30 cellular contexts compared by ENCODE assay signal in genomic region chr19:367963-368623, GRCh38. TPM values are rescaled to one million over a fixed set of nuclear protein-coding genes. Genes with fewer than 3 reads are reported as not detected.
DNase-seq lines count a peak whose midpoint lies in the region; ATAC-seq and TF ChIP-seq lines count a peak whose summit lies in the region.
"Had no signal": no experiment of that assay in that cellular context is flagged by ENCODE, and none has a peak within 500 bp of the region (broad histone marks: within the 10 kb centered on the region; RNA-seq: fewer than 3 reads in every experiment).

No MANE protein-coding gene starts in this region.

- no peak overlapping the region for H3K27ac Mint-ChIP-seq in osteocyte (ENCODE audit: unreplicated experiment)
- no peak overlapping the region for H3K27ac Mint-ChIP-seq in effector memory CD8-positive, alpha-beta T cell
- H3K27ac Mint-ChIP-seq: activated CD8-positive, alpha-beta memory T cell treated with anti-CD3 and anti-CD28 coated beads, Interleukin-2, amount 10 ng/mL, durations not matched to agents 7 days and 5 days; memory B cell; stimulated activated naive B cell treated with anti-CD40 and anti-IgM and Interleukin-4, amounts not matched to agents 10 μg/mL and 1 μg/mL and 100 μg/mL, for 72 hours; T-cell had no signal

- no peak overlapping the region for H3K4me3 Mint-ChIP-seq in osteocyte (ENCODE audit: unreplicated experiment)
- H3K4me3 Mint-ChIP-seq in effector memory CD8-positive, alpha-beta T cell, result no peak overlapping the region
- H3K4me3 Mint-ChIP-seq: activated CD8-positive, alpha-beta memory T cell treated with anti-CD3 and anti-CD28 coated beads, Interleukin-2, amount 10 ng/mL, durations not matched to agents 7 days and 5 days; activated T-cell treated with anti-CD3 and anti-CD28 coated beads, Interleukin-2, amount 50 U/mL, for 4 hours; central memory CD8-positive, alpha-beta T cell; memory B cell; stimulated activated naive B cell treated with anti-CD40 and anti-IgM and Interleukin-4, amounts not matched to agents 10 μg/mL and 1 μg/mL and 100 μg/mL, for 72 hours; T-cell had no signal

- no peak for TF ChIP-seq POLR2A in transverse colon (IDR thresholded peaks at IDR 0.05)

- no peaks in the 10 kb centered on the region for H3K9me3 ChIP-seq in HEK293 (ENCODE audit: control insufficient read depth, insufficient read depth, low read depth, low read length)
- H3K9me3 ChIP-seq in RWPE2 (ENCODE audit: severe bottlenecking), result no peaks in the 10 kb centered on the region
- H3K9me3 ChIP-seq in transverse colon, result no peaks in the 10 kb centered on the region
- H3K9me3 ChIP-seq: Caco-2, heart left ventricle, neutrophil, upper lobe of right lung had no signal

- no peaks in the 10 kb centered on the region for H3K9me3 Mint-ChIP-seq in osteocyte (ENCODE audit: unreplicated experiment)
- no peaks in the 10 kb centered on the region for H3K9me3 Mint-ChIP-seq in effector memory CD8-positive, alpha-beta T cell
- H3K9me3 Mint-ChIP-seq: activated T-cell treated with anti-CD3 and anti-CD28 coated beads, Interleukin-2, amount 50 U/mL, for 4 hours; central memory CD8-positive, alpha-beta T cell; memory B cell; stimulated activated naive B cell treated with anti-CD40 and anti-IgM and Interleukin-4, amounts not matched to agents 10 μg/mL and 1 μg/mL and 100 μg/mL, for 72 hours; T-cell had no signal

- no peak for TF ChIP-seq CTCF in HEK293 (tag by site-specific recombination; IDR thresholded peaks at IDR 0.05)
- no peak for TF ChIP-seq CTCF in RWPE2 (IDR thresholded peaks at IDR 0.05; ENCODE audit: poor library complexity, severe bottlenecking)
- no peak for TF ChIP-seq CTCF in osteocyte (IDR thresholded peaks at IDR 0.05)
- TF ChIP-seq CTCF in transverse colon (IDR thresholded peaks at IDR 0.05), result no peak

- H3K27ac ChIP-seq in HEK293 (ENCODE audit: extremely low read depth, low read depth, low read length), result no peak overlapping the region
- H3K27ac ChIP-seq in RWPE2 (ENCODE audit: poor library complexity, severe bottlenecking), result no peak overlapping the region
- no peak overlapping the region for H3K27ac ChIP-seq in transverse colon
- H3K27ac ChIP-seq: heart left ventricle, neutrophil, upper lobe of right lung had no signal

- ATAC-seq in RWPE2 (ENCODE audit: low read depth), result no peak
- ATAC-seq in effector memory CD8-positive, alpha-beta T cell (replicated peaks), result no peak
- ATAC-seq: activated CD8-positive, alpha-beta memory T cell treated with anti-CD3 and anti-CD28 coated beads, Interleukin-2, amount 10 ng/mL, durations not matched to agents 7 days and 5 days; activated T-cell treated with anti-CD3 and anti-CD28 coated beads, Interleukin-2, amount 50 U/mL, for 4 hours; heart left ventricle; stimulated activated naive B cell treated with anti-CD40 and anti-IgM and Interleukin-4, amounts not matched to agents 10 μg/mL and 1 μg/mL and 100 μg/mL, for 72 hours; T-cell; upper lobe of right lung had no signal

- intact Hi-C loops in transverse colon (cut with DNase I; ENCODE audit: low total_unique reads), result no loop called here

- WGBS in transverse colon (ENCODE audit: low coverage in 1 of 2), 2 donors, result 40 to 77% methylated on average over 3 to 22 of the region's 22 CpGs

- H3K27me3 ChIP-seq in RWPE2 (ENCODE audit: insufficient read depth, poor library complexity, severe bottlenecking), result no peaks in the 10 kb centered on the region
- peaks cover 12% of the 10 kb centered on the region for H3K27me3 ChIP-seq in transverse colon

- POLR2A ChIA-PET in HEK293 (lab: Yijun Ruan, JAX), result no interaction called here

- no peaks in the 10 kb centered on the region for H3K36me3 Mint-ChIP-seq in osteocyte (ENCODE audit: unreplicated experiment)
- H3K36me3 Mint-ChIP-seq in effector memory CD8-positive, alpha-beta T cell (ENCODE audit: insufficient read depth), result no peaks in the 10 kb centered on the region
- H3K36me3 Mint-ChIP-seq: activated CD8-positive, alpha-beta memory T cell treated with anti-CD3 and anti-CD28 coated beads, Interleukin-2, amount 10 ng/mL, durations not matched to agents 7 days and 5 days; stimulated activated naive B cell treated with anti-CD40 and anti-IgM and Interleukin-4, amounts not matched to agents 10 μg/mL and 1 μg/mL and 100 μg/mL, for 72 hours; T-cell had no signal

- H3K4me1 ChIP-seq in HEK293 (ENCODE audit: control insufficient read depth, insufficient read depth, low read length) (no peaks in the 10 kb centered on the region), RWPE2 (ENCODE audit: insufficient read depth, poor library complexity, severe bottlenecking) (no peaks in the 10 kb centered on the region), transverse colon (no peaks in the 10 kb centered on the region)
- H3K4me1 ChIP-seq: Caco-2, upper lobe of right lung had no signal

- H3K4me3 ChIP-seq in HEK293 (ENCODE audit: low read depth, low read length) (no peak overlapping the region), RWPE2 (ENCODE audit: severe bottlenecking) (no peak overlapping the region), transverse colon (no peak overlapping the region)
- H3K4me3 ChIP-seq: heart left ventricle, upper lobe of right lung had no signal

- TF ChIP-seq EP300 in transverse colon (IDR thresholded peaks at IDR 0.05; ENCODE audit: low read depth), result no peak

- peaks cover 47% of the 10 kb centered on the region for H3K27me3 Mint-ChIP-seq in osteocyte (ENCODE audit: unreplicated experiment)
- H3K27me3 Mint-ChIP-seq in effector memory CD8-positive, alpha-beta T cell, result peaks cover 51 to 73% of the 10 kb centered on the region in 2 donors

- peaks cover 4% of the 10 kb centered on the region for H3K4me1 Mint-ChIP-seq in osteocyte (ENCODE audit: unreplicated experiment)
- H3K4me1 Mint-ChIP-seq in effector memory CD8-positive, alpha-beta T cell (ENCODE audit: low read depth in 2 of 2), result peaks cover 0 to 3% of the 10 kb centered on the region in 2 donors
- H3K4me1 Mint-ChIP-seq: activated CD8-positive, alpha-beta memory T cell treated with anti-CD3 and anti-CD28 coated beads, Interleukin-2, amount 10 ng/mL, durations not matched to agents 7 days and 5 days; central memory CD8-positive, alpha-beta T cell; memory B cell; stimulated activated naive B cell treated with anti-CD40 and anti-IgM and Interleukin-4, amounts not matched to agents 10 μg/mL and 1 μg/mL and 100 μg/mL, for 72 hours; T-cell had no signal

- CTCF ChIA-PET in HEK293 (lab: Yijun Ruan, JAX), result interaction anchor here (1.6 kb wide), 1 partner anchor 24 kb away, joined by 3 read pairs; the partner anchor contains the start of gene MIER2

- H3K36me3 ChIP-seq in HEK293 (ENCODE audit: control insufficient read depth in 2 of 2, insufficient read depth in 1 of 2, low read length in 2 of 2) (no peaks in the 10 kb centered on the region), RWPE2 (ENCODE audit: low read depth) (no peaks in the 10 kb centered on the region), transverse colon (no peaks in the 10 kb centered on the region)
- H3K36me3 ChIP-seq: heart left ventricle, neutrophil, upper lobe of right lung had no signal

- peak; percentile 12 for DNase-seq in RWPE2 (ENCODE audit: low spot score)
- peak; percentile 40 for DNase-seq in islet precursor cell
- DNase-seq in osteocyte (ENCODE audit: extremely low spot score, unreplicated experiment), result peak; percentile 77
- DNase-seq in stimulated activated CD4-positive, alpha-beta T cell treated with anti-CD3 and anti-CD28 coated beads, Interleukin-4, amount 100 ng/mL, for 24 hours, result no peak
- DNase-seq in effector memory CD8-positive, alpha-beta T cell, result no peak
- no peak for DNase-seq in transverse colon
- DNase-seq in NCI-H187 treated with DMSO at 0.1 percent for 48 hours (lab: John Stamatoyannopoulos, UW), result no peak
- DNase-seq: activated CD4-positive, alpha-beta T cell treated with anti-CD3 and anti-CD28 coated beads, Interleukin-2, amount 50 U/mL, for 1 hour; activated CD8-positive, alpha-beta memory T cell treated with anti-CD3 and anti-CD28 coated beads, Interleukin-2, amount 10 ng/mL, durations not matched to agents 7 days and 5 days; activated naive CD4-positive, alpha-beta T cell; activated T-cell treated with anti-CD3 and anti-CD28 coated beads, Interleukin-2, amount 50 U/mL, for 4 hours; C1 segment of cervical spinal cord; Caco-2; dermis blood vessel endothelial cell; foreskin melanocyte; HCEC 1CT; NCI-H1092 treated with DMSO at 0.1 percent for 48 hours; NCI-H187; NCI-H2171 treated with DMSO at 0.1 percent for 48 hours; NCI-H510A; stimulated activated naive B cell treated with anti-CD40 and anti-IgM and Interleukin-4, amounts not matched to agents 10 μg/mL and 1 μg/mL and 100 μg/mL, for 72 hours; substantia nigra; T-cell; upper lobe of right lung had no signal

- in situ Hi-C loops in transverse colon (cut with MboI; ENCODE audit: low pct_ligation_motif_present in 1 of 4, low pct_unique_long_range_greater_than_20kb in 1 of 4, low sequenced_read_pairs in 3 of 4), result no loop called here

TF ChIP-seq in HEK293, 187 proteins besides CTCF, POLR2A, EP300 and RAD21 (continues in another document):
- TF ChIP-seq ZFHX2 (tag by site-specific recombination; conservative IDR thresholded peaks at IDR 0.05) (peak; percentile 37), ZNF324 (tag by site-specific recombination; IDR thresholded peaks at IDR 0.05) (no peak), ZNF514 (tag by site-specific recombination; IDR thresholded peaks at IDR 0.05) (no peak), ZNF629 (tag by site-specific recombination; IDR thresholded peaks at IDR 0.05) (no peak), ZNF221 (tag by site-specific recombination; IDR thresholded peaks at IDR 0.05; ENCODE audit: borderline replicate concordance) (no peak), EGR2 (tag by site-specific recombination; IDR thresholded peaks at IDR 0.05; ENCODE audit: low read depth) (0 out of 2 replicates have a peak, but pooled peaks have one; percentile 35), AEBP2 (tag by site-specific recombination; IDR thresholded peaks at IDR 0.05; ENCODE audit: borderline replicate concordance) (no peak), ZNF560 (tag by site-specific recombination; IDR thresholded peaks at IDR 0.05; ENCODE audit: borderline replicate concordance) (no peak), ZNF561 (tag by site-specific recombination; IDR thresholded peaks at IDR 0.05; ENCODE audit: borderline replicate concordance) (no peak)

RNA-seq across cellular contexts. Expression of gene MIER2, which starts 23.5 kb away (rescaled TPM):
- total RNA-seq in osteocyte, result 31.6 and 35.9 TPM in 2 replicates
- total RNA-seq in transverse colon, result 10 to 100 TPM in 3 of 4 donors, 1 to 10 TPM in 1; 8.2 to 41.1 (median 16.7) TPM

RNA-seq across cellular contexts. Expression of gene C2CD4C, which starts 40.9 kb away (rescaled TPM):
- 0.97 and 1.2 TPM in 2 replicates for total RNA-seq in osteocyte
- under 1 TPM in 2 of 4 donors, not detected in 2; 0.55 to 0.79 TPM for total RNA-seq in transverse colon
- total RNA-seq: activated CD8-positive, alpha-beta memory T cell treated with anti-CD3 and anti-CD28 coated beads, Interleukin-2, amount 10 ng/mL, durations not matched to agents 7 days and 5 days; RPMI7951 had no signal

Comparison
In these comparisons a context has a peak if more than half of its experiments do, and no peak if none do; other contexts are left out.
1. DNase-seq: peak in RWPE2 (single experiment), islet precursor cell (single experiment) and osteocyte (single experiment); none in stimulated activated CD4-positive, alpha-beta T cell treated with anti-CD3 and anti-CD28 coated beads, Interleukin-4, amount 100 ng/mL, for 24 hours (single experiment), effector memory CD8-positive, alpha-beta T cell (0 of 3), transverse colon (single experiment) and NCI-H187 treated with DMSO at 0.1 percent for 48 hours (single experiment).